ENCODE assay signal across 12 cellular contexts in genomic region chr9:93059960-93060591, GRCh38. TPM values are rescaled to one million over a fixed set of nuclear protein-coding genes. Genes with fewer than 3 reads are reported as not detected.
DNase-seq lines count a peak whose midpoint lies in the region; ATAC-seq, FAIRE-seq and TF ChIP-seq lines count a peak whose summit lies in the region.
"Had no signal": no experiment of that assay in that cellular context is flagged by ENCODE, and none has a peak within 500 bp of the region (broad histone marks: within the 10 kb centered on the region; RNA-seq: fewer than 3 reads in every experiment).

No MANE protein-coding gene starts in this region.

- peak overlapping the region; percentile 96 to 99 (median 98) for H3K27ac Mint-ChIP-seq in IgD-negative memory B cell

- peaks cover 54% of the 10 kb centered on the region for H3F3A ChIP-seq in DOHH2 (ENCODE audit: control insufficient read depth, insufficient read depth)

- TF ChIP-seq POLR2A in GM12878 (IDR thresholded peaks at IDR 0.05; ENCODE audit: low read depth, low read length) (no peak), ovary (IDR thresholded peaks at IDR 0.05) (no peak)

- peaks cover 6% of the 10 kb centered on the region for H3K36me3 Mint-ChIP-seq in IgD-negative memory B cell

- SMC1A ChIA-PET in GM12878 (lab: Charles Lee; ENCODE audit: uncharacterized antibody, unreplicated experiment), result interaction anchor here (0.9 to 3.2 kb wide), 16 partner anchors 9 to 105 kb away, joined by 3 to 15 read pairs (median 5); partner anchors contain the start of gene NINJ1

- peak overlapping the region; percentile 93 for H3K9ac ChIP-seq in GM12878 (ENCODE audit: control insufficient read depth, insufficient read depth, low read length)

- no peaks in the 10 kb centered on the region for H3K9me2 ChIP-seq in DOHH2 (replicated peaks; ENCODE audit: control insufficient read depth, low read length)

- DNase-seq in GM12878 (ENCODE audit: low read depth, low spot score), result no peak
- DNase-seq in ovary, result peak in 4 of 5 donors; percentile 39 to 65 (median 56)
- no peak for DNase-seq in NCI-H524 treated with DMSO at 0.1 percent for 48 hours (lab: John Stamatoyannopoulos, UW)
- DNase-seq: NCI-H2081 treated with DMSO at 0.1 percent for 48 hours, SIG-M5 had no signal

- peaks cover 49% of the 10 kb centered on the region for H3K79me2 ChIP-seq in DOHH2 (ENCODE audit: control insufficient read depth, low read length)
- peaks cover 50% of the 10 kb centered on the region for H3K79me2 ChIP-seq in GM12878 (ENCODE audit: control insufficient read depth, insufficient read depth, low read length)

- peaks cover 2% of the 10 kb centered on the region for H3K27me3 Mint-ChIP-seq in IgD-negative memory B cell

- TF ChIP-seq RAD21 in GM12878 (IDR thresholded peaks at IDR 0.05; ENCODE audit: insufficient read depth, low read depth, low read length), result no peak

- 32% methylated on average over 2 of the region's 2 CpGs for WGBS in GM12878 (ENCODE audit: insufficient coverage, insufficient replicate concordance, low lambda C conversion rate, missing lambda C conversion rate)
- 39 to 76% (median 40%) methylated on average over 2 of the region's 2 CpGs for WGBS in ovary, 3 donors

- H3K4me2 ChIP-seq in DOHH2 (ENCODE audit: low read length) (peak overlapping the region; percentile 94), GM12878 (ENCODE audit: control insufficient read depth, insufficient read depth) (peak overlapping the region; percentile 93)

- no peak for FAIRE-seq in GM12878 (lab: Jason Lieb, UNC)
- FAIRE-seq: bronchial epithelial cell, HTR-8/SVneo had no signal

- BruUV-seq in GM12878 (replicated peaks; lab: Mats Ljungman, UMichigan), result no TSS peak

- H2AFZ ChIP-seq in GM12878 (ENCODE audit: control insufficient read depth, low read depth, low read length), result peak overlapping the region; percentile 51

- H3K27me3 ChIP-seq in DOHH2 (ENCODE audit: control insufficient read depth, low read length) (no peaks in the 10 kb centered on the region), GM12878 (replicated peaks in 1 of 2; ENCODE audit: control insufficient read depth in 2 of 2, insufficient read depth in 2 of 2, low read length in 1 of 2) (no peaks in the 10 kb centered on the region), ovary (no peaks in the 10 kb centered on the region)

- ATAC-seq in GM12878 (no peak), HG03432 (IDR thresholded peaks at IDR 0.05; ENCODE audit: unreplicated experiment) (no peak), GM18907 (IDR thresholded peaks at IDR 0.05; ENCODE audit: unreplicated experiment) (no peak), HG03097 (IDR thresholded peaks at IDR 0.05; ENCODE audit: low FRiP score, unreplicated experiment) (no peak)

- in situ Hi-C loops in GM12878 (cut with MboI), result no loop called here

- POLR2A ChIA-PET in GM12878 (lab: Charles Lee), result interaction anchor here (0.6 to 4.2 kb wide), 13 partner anchors 9 to 95 kb away, joined by 3 to 36 read pairs (median 3); partner anchors contain the start of gene CARD19

- H3K9me3 ChIP-seq in DOHH2 (ENCODE audit: control insufficient read depth, insufficient read depth, low read length) (no peaks in the 10 kb centered on the region), GM12878 (replicated peaks; ENCODE audit: control insufficient read depth, insufficient read depth, low read length) (no peaks in the 10 kb centered on the region), ovary (no peaks in the 10 kb centered on the region)

- CTCF ChIA-PET in GM12878 (lab: Yijun Ruan, JAX), result interaction anchor here (0.7 to 4.3 kb wide), 13 partner anchors 9 to 506 kb away, joined by 3 to 31 read pairs (median 4); partner anchors contain the start of genes CARD19 and NINJ1

- H3K4me1 ChIP-seq in DOHH2 (ENCODE audit: control insufficient read depth, low read length) (peaks cover 82% of the 10 kb centered on the region), GM12878 (ENCODE audit: control insufficient read depth, insufficient read depth, low read length) (peaks cover 62% of the 10 kb centered on the region), ovary (ENCODE audit: insufficient read depth) (peaks cover 34% of the 10 kb centered on the region)

- H3K27ac ChIP-seq in DOHH2 (ENCODE audit: low read depth, low read length) (peak overlapping the region; percentile 93), GM12878 (ENCODE audit: control insufficient read depth, insufficient read depth) (peak overlapping the region; percentile 88), ovary (peak overlapping the region; percentile 78 to 87)

- intact Hi-C loops in GM12878 (cut with micrococcal nuclease; ENCODE audit: unreplicated experiment), result loop anchor here (5.0 kb wide), 1 partner anchor 58 kb away; no protein-coding TSS in a partner anchor
- intact Hi-C loops in ovary (cut with DNase I), result loop anchor here in 3 of 4 donors (5.0 kb wide), 2 partner anchors 32 to 37 kb away; partner anchors contain the start of gene CARD19 (in 2 of the 3)

- peak overlapping the region; percentile 91 to 99 (median 94) for H3K4me3 Mint-ChIP-seq in IgD-negative memory B cell

- H3K4me3 ChIP-seq in DOHH2 (ENCODE audit: low read length) (peak overlapping the region; percentile 87), GM12878 (peak overlapping the region; percentile 81), ovary (no peak overlapping the region)

- no peaks in the 10 kb centered on the region for H3K9me3 Mint-ChIP-seq in IgD-negative memory B cell

- H3K36me3 ChIP-seq in DOHH2 (ENCODE audit: control insufficient read depth, low read length), result peaks cover 41% of the 10 kb centered on the region
- peaks cover 0 to 1% of the 10 kb centered on the region in 2 experiments; a peak in 3 of 4 replicates for H3K36me3 ChIP-seq in GM12878 (ENCODE audit: control insufficient read depth in 2 of 2, insufficient read depth in 2 of 2, low read length in 1 of 2)
- no peaks in the 10 kb centered on the region for H3K36me3 ChIP-seq in ovary

- TF ChIP-seq EP300 in GM12878 (IDR thresholded peaks at IDR 0.05; ENCODE audit: borderline replicate concordance in 1 of 2, control insufficient read depth in 1 of 2, low read depth in 2 of 2, low read length in 2 of 2) (no peak), ovary (IDR thresholded peaks at IDR 0.05) (no peak)

- no peak for TF ChIP-seq CTCF in DOHH2 (IDR thresholded peaks at IDR 0.05; ENCODE audit: low read depth, low read length, poor library complexity, severe bottlenecking)
- no peak for TF ChIP-seq CTCF in GM12878 (IDR thresholded peaks at IDR 0.05 in 2 of 3, conservative IDR thresholded peaks at IDR 0.05 in 1 of 3; ENCODE audit: control insufficient read depth in 2 of 3, extremely low read depth in 1 of 3, insufficient read depth in 1 of 3, low read depth in 3 of 3, low read length in 3 of 3)
- TF ChIP-seq CTCF in ovary (IDR thresholded peaks at IDR 0.05), result no peak

- no peaks in the 10 kb centered on the region for H4K20me1 ChIP-seq in DOHH2 (ENCODE audit: control insufficient read depth, insufficient read depth, low read depth, low read length)
- no peaks in the 10 kb centered on the region for H4K20me1 ChIP-seq in GM12878 (ENCODE audit: control insufficient read depth, insufficient read depth)

- RAD21 ChIA-PET in GM12878 (lab: Charles Lee; ENCODE audit: unreplicated experiment), result interaction anchor here (1.2 to 4.6 kb wide), 13 partner anchors 27 to 96 kb away, joined by 3 to 22 read pairs (median 6); partner anchors contain the start of gene NINJ1

- peaks cover 54 to 64% (median 59%) of the 10 kb centered on the region in 3 donors for H3K4me1 Mint-ChIP-seq in IgD-negative memory B cell

TF ChIP-seq in GM12878, 131 proteins besides CTCF, POLR2A, EP300 and RAD21 (continues in another document):
- TF ChIP-seq IKZF1 (conservative IDR thresholded peaks at IDR 0.05), result 0 out of 2 replicates have a peak, but pooled peaks have one; percentile 18

RNA-seq across cellular contexts. Expression of gene SUSD3, which starts 1.6 kb away (rescaled TPM):
- 96.3 TPM for polyA plus RNA-seq in IgD-negative memory B cell
- total RNA-seq in GM12878 (2013; cell fraction: nucleolus; rRNA removed), result 27.9 and 29.6 TPM in 2 replicates
- 61.6 and 65.6 TPM in 2 replicates for total RNA-seq in GM12878 (2014; rRNA removed)
- total RNA-seq in GM12878 (2014; rRNA removed; fragmentation: Illumina TruSeq; extraction: Trizol), result 26.9 and 29.8 TPM in 2 replicates
- 37.6 and 39.8 TPM in 2 replicates for total RNA-seq in GM12878 (2021)
- 15.3 TPM for polyA plus RNA-seq in GM12878 (2011; ENCODE audit: low read depth)
- polyA plus RNA-seq in GM12878 (2011; rRNA removed), result 60.0 and 92.0 TPM in 2 replicates
- polyA plus RNA-seq in GM12878 (2011; cell fraction: cytosol; rRNA removed), result 129 and 170 TPM in 2 replicates
- 83.1 and 109 TPM in 2 replicates for polyA plus RNA-seq in GM12878 (2011; cell fraction: nucleus; rRNA removed)
- 25.7 and 33.6 TPM in 2 replicates for polyA plus RNA-seq in GM12878 (2012)
- 5.4 and 14.1 TPM in 2 replicates for polyA plus RNA-seq in GM12878 (2014; fragmentation: Illumina TruSeq; extraction: Trizol)
- 10 to 100 TPM in 1 of 2 experiments, 1 to 10 TPM in 1; 2.5 to 15.1 TPM for polyA plus RNA-seq in GM12878 (2014; fragmentation: Nextera tagmentation; extraction: Ambion mirVana)
- polyA plus RNA-seq in GM12878 (2014; rRNA removed), result 72.4 and 79.6 TPM in 2 replicates
- 10 to 100 TPM; 30.9 to 31.3 TPM for polyA plus RNA-seq in GM12878 (2016; fragmentation: Nextera tagmentation; extraction: Ambion mirVana)
- 46.4 and 91.1 TPM in 2 replicates for polyA minus RNA-seq in GM12878 (2011; rRNA and poly(A)+ RNA removed)
- 31.3 and 42.8 TPM in 2 replicates for polyA minus RNA-seq in GM12878 (2011; cell fraction: cytosol; rRNA and poly(A)+ RNA removed)
- polyA minus RNA-seq in GM12878 (2011; cell fraction: nucleus; rRNA and poly(A)+ RNA removed), result 11.1 and 14.0 TPM in 2 replicates
- 10 to 100 TPM; 30.5 to 66.1 (median 42.4) TPM for total RNA-seq in ovary
- polyA plus RNA-seq in ovary, result 10 to 100 TPM in 1 of 2 donors, 1 to 10 TPM in 1; 9.6 to 42.5 TPM

RNA-seq across cellular contexts. Expression of gene CARD19, which starts 35.9 kb away (rescaled TPM):
- polyA plus RNA-seq in IgD-negative memory B cell (36.2 TPM), GM12878 (2011; rRNA removed) (8.6 and 18.3 TPM in 2 replicates), GM12878 (2014; fragmentation: Illumina TruSeq; extraction: Trizol) (0.49 and 6.3 TPM in 2 replicates), GM12878 (2014; fragmentation: Nextera tagmentation; extraction: Ambion mirVana) (1 to 10 TPM in 1 of 2 experiments, under 1 TPM in 1; 0.61 to 3.3 TPM), GM12878 (2014; rRNA removed) (38.8 and 44.1 TPM in 2 replicates), GM12878 (2016; fragmentation: Nextera tagmentation; extraction: Ambion mirVana) (10 to 100 TPM; 23.3 to 27.7 TPM), ovary (10 to 100 TPM in 1 of 2 donors, 1 to 10 TPM in 1; 5.0 to 67.6 TPM)
- total RNA-seq in GM12878 (2013; cell fraction: nucleolus; rRNA removed), result 9.7 and 10.4 TPM in 2 replicates
- total RNA-seq in GM12878 (2014; rRNA removed) (40.8 and 41.6 TPM in 2 replicates), GM12878 (2014; rRNA removed; fragmentation: Illumina TruSeq; extraction: Trizol) (12.0 and 13.3 TPM in 2 replicates), GM12878 (2021) (21.6 and 21.8 TPM in 2 replicates), ovary (10 to 100 TPM; 34.0 to 50.0 (median 44.7) TPM)
- 4.0 TPM for polyA plus RNA-seq in GM12878 (2011; ENCODE audit: low read depth)
- 34.4 and 49.8 TPM in 2 replicates for polyA plus RNA-seq in GM12878 (2011; cell fraction: cytosol; rRNA removed)
- polyA plus RNA-seq in GM12878 (2011; cell fraction: nucleus; rRNA removed), result 47.7 and 53.9 TPM in 2 replicates
- 11.9 and 12.2 TPM in 2 replicates for polyA plus RNA-seq in GM12878 (2012)
- polyA minus RNA-seq in GM12878 (2011; rRNA and poly(A)+ RNA removed), result 7.7 and 10.7 TPM in 2 replicates
- polyA minus RNA-seq in GM12878 (2011; cell fraction: cytosol; rRNA and poly(A)+ RNA removed), result 6.0 and 6.9 TPM in 2 replicates
- 6.8 and 12.7 TPM in 2 replicates for polyA minus RNA-seq in GM12878 (2011; cell fraction: nucleus; rRNA and poly(A)+ RNA removed)

Comparison
In these comparisons a context has a peak if more than half of its experiments do, and no peak if none do; other contexts are left out.
1. DNase-seq: peak in ovary (4 of 5); none in GM12878 (single experiment) and NCI-H524 treated with DMSO at 0.1 percent for 48 hours (single experiment).
2. Peak in every context shown above with its lines, with median percentiles within 50 percentile points of each other: H3K27ac ChIP-seq.